ENCODE assay signal across 8 cellular contexts in the genomic region with DNA sequence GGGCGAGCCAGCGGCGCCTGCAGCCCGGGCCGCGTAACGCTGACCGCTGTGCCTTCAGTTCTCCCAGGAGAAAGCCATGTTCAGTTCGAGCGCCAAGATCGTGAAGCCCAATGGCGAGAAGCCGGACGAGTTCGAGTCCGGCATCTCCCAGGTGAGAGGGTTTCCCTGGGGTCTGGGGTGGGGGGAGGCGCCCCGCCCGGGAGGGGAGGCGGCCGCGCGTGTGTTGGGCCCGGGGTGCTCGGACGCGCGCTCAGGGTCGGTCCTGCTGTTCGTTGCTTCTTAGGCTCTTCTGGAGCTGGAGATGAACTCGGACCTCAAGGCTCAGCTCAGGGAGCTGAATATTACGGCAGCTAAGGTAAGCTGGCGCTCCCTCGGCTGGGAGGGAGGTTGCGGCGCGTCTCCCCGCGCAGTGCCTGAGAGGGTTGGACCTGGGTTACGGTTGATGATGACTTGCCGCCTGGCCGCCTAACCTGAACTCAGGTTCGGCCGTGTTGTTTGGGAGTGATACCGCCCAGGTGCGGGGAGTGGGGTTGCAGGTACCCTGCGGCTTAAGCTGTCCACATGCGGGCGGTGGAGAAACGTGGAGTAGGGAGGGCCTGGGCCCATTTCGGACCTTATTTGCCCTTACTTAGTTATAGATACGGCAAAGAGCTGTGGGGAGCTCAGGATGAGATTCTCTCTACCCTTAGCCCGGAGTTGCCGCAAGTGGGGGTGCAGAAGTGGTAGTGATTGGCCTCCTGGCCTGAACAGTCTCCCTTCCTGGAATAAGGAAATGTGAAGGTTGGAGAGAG. TPM values are rescaled to one million over a fixed set of nuclear protein-coding genes. Genes with fewer than 3 reads are reported as not detected.
DNase-seq lines count a peak whose midpoint lies in the region; ATAC-seq and TF ChIP-seq lines count a peak whose summit lies in the region.

No MANE protein-coding gene starts in this region.

- H3K27ac ChIP-seq in SK-N-MC = peak overlapping the region; percentile 92

- H3K9ac ChIP-seq in SK-N-MC (ENCODE audit: insufficient read length) = peak overlapping the region; percentile 99

- no peak for TF ChIP-seq CTCF in brain (conservative IDR thresholded peaks at IDR 0.05)

- H3K4me1 Mint-ChIP-seq in brain = peaks cover 74% of the 10 kb centered on the region
- peaks cover 46% of the 10 kb centered on the region for H3K4me1 Mint-ChIP-seq in stimulated activated effector memory CD8-positive, alpha-beta T cell treated with anti-CD3 and anti-CD28 coated beads, Interleukin-12 subunit alpha, Interleukin-12 subunit beta, amount 100 ng/mL, for 72 hours

- DNase-seq in SK-N-MC (ENCODE audit: low read depth, low spot score) (no peak), left kidney (ENCODE audit: low read depth, low spot score) (peak; percentile 52), occipital lobe (lab: John Stamatoyannopoulos, UW) (no peak), iPS-NIHi7 (ENCODE audit: extremely low spot score) (no peak)
- no peak for DNase-seq in stimulated activated effector memory CD8-positive, alpha-beta T cell treated with anti-CD3 and anti-CD28 coated beads, Interleukin-12 subunit alpha, Interleukin-12 subunit beta, amount 100 ng/mL, for 72 hours (ENCODE audit: low spot score in 2 of 2)

- peak overlapping the region; percentile 93 to 98 (median 97) for H3K4me3 Mint-ChIP-seq in brain
- peak overlapping the region; percentile 93 for H3K4me3 Mint-ChIP-seq in stimulated activated effector memory CD8-positive, alpha-beta T cell treated with anti-CD3 and anti-CD28 coated beads, Interleukin-12 subunit alpha, Interleukin-12 subunit beta, amount 100 ng/mL, for 72 hours

- peak overlapping the region; percentile 94 to 98 (median 95) for H3K27ac Mint-ChIP-seq in brain
- H3K27ac Mint-ChIP-seq in stimulated activated effector memory CD8-positive, alpha-beta T cell treated with anti-CD3 and anti-CD28 coated beads, Interleukin-12 subunit alpha, Interleukin-12 subunit beta, amount 100 ng/mL, for 72 hours = peak overlapping the region; percentile 90

- H3K27me3 Mint-ChIP-seq in brain = peaks cover 11% of the 10 kb centered on the region

- peak overlapping the region; percentile 98 for H3K4me3 ChIP-seq in SK-N-MC

- peak; percentile 31 for ATAC-seq in GM18867 (IDR thresholded peaks at IDR 0.05; ENCODE audit: unreplicated experiment)
- peak; percentile 29 for ATAC-seq in HG02885 (IDR thresholded peaks at IDR 0.05; ENCODE audit: poor library complexity, unreplicated experiment)
- peak; percentile 49 for ATAC-seq in stimulated activated effector memory CD8-positive, alpha-beta T cell treated with anti-CD3 and anti-CD28 coated beads, Interleukin-12 subunit alpha, Interleukin-12 subunit beta, amount 100 ng/mL, for 72 hours

- H3K9me3 ChIP-seq in SK-N-MC (ENCODE audit: low read depth, low read length) = no peaks in the 10 kb centered on the region

- peaks cover 48% of the 10 kb centered on the region for H3K36me3 Mint-ChIP-seq in brain
- peaks cover 60% of the 10 kb centered on the region for H3K36me3 Mint-ChIP-seq in stimulated activated effector memory CD8-positive, alpha-beta T cell treated with anti-CD3 and anti-CD28 coated beads, Interleukin-12 subunit alpha, Interleukin-12 subunit beta, amount 100 ng/mL, for 72 hours

- H3K36me3 ChIP-seq in SK-N-MC (ENCODE audit: insufficient read depth, low read length) = peaks cover 51% of the 10 kb centered on the region

- H3K9me3 Mint-ChIP-seq in brain = peaks cover 0 to 4% (median 0%) of the 10 kb centered on the region in 5 experiments
- H3K9me3 Mint-ChIP-seq in stimulated activated effector memory CD8-positive, alpha-beta T cell treated with anti-CD3 and anti-CD28 coated beads, Interleukin-12 subunit alpha, Interleukin-12 subunit beta, amount 100 ng/mL, for 72 hours = no peaks in the 10 kb centered on the region

RNA-seq across cellular contexts. Expression of a gene that starts 0.7 kb away (rescaled TPM):
- polyA plus RNA-seq in brain (ENCODE audit: insufficient read depth, low read depth, low replicate concordance) = 1,586 TPM
- total RNA-seq in occipital lobe = 1,272 TPM

RNA-seq across cellular contexts. Expression of a gene that starts 17.6 kb away (rescaled TPM):
- 15.4 TPM for polyA plus RNA-seq in brain (ENCODE audit: insufficient read depth, low read depth, low replicate concordance)
- 26.2 TPM for total RNA-seq in occipital lobe

RNA-seq across cellular contexts. Expression of a gene that starts 19.2 kb away (rescaled TPM):
- 3.8 TPM for polyA plus RNA-seq in brain (ENCODE audit: insufficient read depth, low read depth, low replicate concordance)
- total RNA-seq in occipital lobe = 0.78 TPM

RNA-seq across cellular contexts. Expression of a gene that starts 56.4 kb away (rescaled TPM):
- polyA plus RNA-seq in brain (ENCODE audit: insufficient read depth, low read depth, low replicate concordance) = 50.4 TPM
- total RNA-seq in occipital lobe = 15.4 TPM
